20 cellular contexts compared by ENCODE assay signal in genomic region chr6:137213331-137213740, GRCh38. TPM values are rescaled to one million over a fixed set of nuclear protein-coding genes. Genes with fewer than 3 reads are reported as not detected.
DNase-seq lines count a peak whose midpoint lies in the region; ATAC-seq and TF ChIP-seq lines count a peak whose summit lies in the region.
"Had no signal": no experiment of that assay in that cellular context is flagged by ENCODE, and none has a peak within 500 bp of the region (broad histone marks: within the 10 kb centered on the region; RNA-seq: fewer than 3 reads in every experiment).

No MANE protein-coding gene starts in this region.

- H3K9ac ChIP-seq in endodermal cell (ENCODE audit: extremely low read depth, low read length, poor library complexity, severe bottlenecking) = no peak overlapping the region

- H3K4me1 ChIP-seq in endodermal cell (ENCODE audit: control insufficient read depth, insufficient read depth, low read length) (no peaks in the 10 kb centered on the region), urinary bladder (ENCODE audit: insufficient read depth) (no peaks in the 10 kb centered on the region)

- WGBS in endodermal cell (ENCODE audit: insufficient coverage in 1 of 2, insufficient read length in 1 of 2), 2 experiments = 93 to 94% methylated on average over 3 to 4 of the region's 4 CpGs
- WGBS in urinary bladder = 26% methylated on average over 4 of the region's 4 CpGs

- H3K4me3 ChIP-seq in endodermal cell (ENCODE audit: low read length) = peak overlapping the region; percentile 39
- H3K4me3 ChIP-seq in urinary bladder (ENCODE audit: low read depth, low read length) = no peak overlapping the region
- H3K4me3 ChIP-seq: pancreas had no signal

- H3K27ac ChIP-seq in endodermal cell (ENCODE audit: low read depth, low read length) (no peak overlapping the region), urinary bladder (ENCODE audit: low read depth) (peak overlapping the region; percentile 32)
- H3K27ac ChIP-seq: 22Rv1, pancreas had no signal

- H3K4me1 Mint-ChIP-seq in activated naive CD4-positive, alpha-beta T cell treated with anti-CD3 and anti-CD28 coated beads, Interleukin-2, amount 50 U/mL, for 24 hours = peaks cover 65% of the 10 kb centered on the region
- H3K4me1 Mint-ChIP-seq in endodermal cell = peaks cover 30% of the 10 kb centered on the region
- peaks cover 65 to 88% (median 73%) of the 10 kb centered on the region in 3 donors for H3K4me1 Mint-ChIP-seq in naive B cell
- peaks cover 39% of the 10 kb centered on the region for H3K4me1 Mint-ChIP-seq in activated CD8-positive, alpha-beta T cell treated with anti-CD3 and anti-CD28 coated beads, Interleukin-2, amount 10 ng/mL, durations not matched to agents 7 days and 5 days (ENCODE audit: low read depth)

- POLR2A ChIA-PET in activated CD8-positive, alpha-beta T cell treated with anti-CD3 and anti-CD28 coated beads, Interleukin-2, amount 10 ng/mL, durations not matched to agents 7 days and 5 days (lab: Charles Lee) = no interaction called here

- no peaks in the 10 kb centered on the region for H3K27me3 ChIP-seq in endodermal cell (ENCODE audit: control insufficient read depth, insufficient read depth, low read length, poor library complexity, severe bottlenecking)
- H3K27me3 ChIP-seq: pancreas had no signal

- no peak for TF ChIP-seq CTCF in endodermal cell (conservative IDR thresholded peaks at IDR 0.05)

- H3K36me3 ChIP-seq in endodermal cell (ENCODE audit: control insufficient read depth, insufficient read depth, low read length) = peaks cover 41% of the 10 kb centered on the region
- H3K36me3 ChIP-seq in urinary bladder (ENCODE audit: insufficient read depth) = no peaks in the 10 kb centered on the region
- H3K36me3 ChIP-seq: pancreas had no signal

- H3K27ac Mint-ChIP-seq in activated naive CD4-positive, alpha-beta T cell treated with anti-CD3 and anti-CD28 coated beads, Interleukin-2, amount 50 U/mL, for 24 hours = peak overlapping the region; percentile 24
- no peak overlapping the region for H3K27ac Mint-ChIP-seq in endodermal cell
- peak overlapping the region in 5 of 6 donors; percentile 35 to 84 (median 73) for H3K27ac Mint-ChIP-seq in naive B cell
- no peak overlapping the region for H3K27ac Mint-ChIP-seq in activated CD8-positive, alpha-beta T cell treated with anti-CD3 and anti-CD28 coated beads, Interleukin-2, amount 10 ng/mL, durations not matched to agents 7 days and 5 days
- H3K27ac Mint-ChIP-seq: activated CD8-positive, alpha-beta T cell treated with anti-CD3 and anti-CD28 coated beads for 36 hours had no signal

- no peak for ATAC-seq in naive B cell (ENCODE audit: low read depth in 2 of 2)
- no peak for ATAC-seq in activated CD8-positive, alpha-beta T cell treated with anti-CD3 and anti-CD28 coated beads, Interleukin-2, amount 10 ng/mL, durations not matched to agents 7 days and 5 days
- ATAC-seq: activated CD8-positive, alpha-beta T cell treated with anti-CD3 and anti-CD28 coated beads for 36 hours; pancreas had no signal

- no peaks in the 10 kb centered on the region for H3K9me3 Mint-ChIP-seq in activated naive CD4-positive, alpha-beta T cell treated with anti-CD3 and anti-CD28 coated beads, Interleukin-2, amount 50 U/mL, for 24 hours
- H3K9me3 Mint-ChIP-seq in endodermal cell = peaks cover 46% of the 10 kb centered on the region
- H3K9me3 Mint-ChIP-seq in naive B cell = peaks cover 0 to 23% (median 15%) of the 10 kb centered on the region in 7 donors
- peaks cover 26% of the 10 kb centered on the region for H3K9me3 Mint-ChIP-seq in activated CD8-positive, alpha-beta T cell treated with anti-CD3 and anti-CD28 coated beads, Interleukin-2, amount 10 ng/mL, durations not matched to agents 7 days and 5 days (ENCODE audit: insufficient read depth)

- H3K9me3 ChIP-seq in endodermal cell (ENCODE audit: control insufficient read depth, low read length) = peaks cover 49% of the 10 kb centered on the region
- H3K9me3 ChIP-seq: pancreas had no signal

- CTCF ChIA-PET in activated CD8-positive, alpha-beta T cell treated with anti-CD3 and anti-CD28 coated beads, Interleukin-2, amount 10 ng/mL, durations not matched to agents 7 days and 5 days (lab: Charles Lee) = interaction anchor here (0.9 kb wide), 1 partner anchor 119 kb away, joined by 4 read pairs; no protein-coding TSS in a partner anchor

- no peak for DNase-seq in activated naive CD4-positive, alpha-beta T cell (lab: John Stamatoyannopoulos, UW)
- no peak for DNase-seq in endodermal cell
- no peak for DNase-seq in naive B cell
- no peak for DNase-seq in cerebellar nuclear complex (lab: John Stamatoyannopoulos, UW)
- no peak for DNase-seq in activated CD8-positive, alpha-beta T cell treated with anti-CD3 and anti-CD28 coated beads, Interleukin-2, amount 10 ng/mL, durations not matched to agents 7 days and 5 days
- DNase-seq in stimulated activated CD4-positive, alpha-beta T cell treated with anti-CD3 and anti-CD28 coated beads, Interleukin-12 subunit alpha, Interleukin-12 subunit beta, amount 100 ng/mL, for 4 hours = no peak
- DNase-seq: activated CD8-positive, alpha-beta T cell treated with anti-CD3 and anti-CD28 coated beads for 36 hours; activated effector memory CD4-positive, alpha-beta T cell treated with anti-CD3 and anti-CD28 coated beads, Interleukin-2, amount 50 U/mL, for 16 hours; erythroblast; GDM1; GOT3; Kasumi-1; NCI-H187; NCI-H748 treated with DMSO at 0.1 percent for 48 hours; pancreas had no signal

- no peaks in the 10 kb centered on the region for H3K27me3 Mint-ChIP-seq in activated naive CD4-positive, alpha-beta T cell treated with anti-CD3 and anti-CD28 coated beads, Interleukin-2, amount 50 U/mL, for 24 hours
- no peaks in the 10 kb centered on the region for H3K27me3 Mint-ChIP-seq in endodermal cell (ENCODE audit: insufficient read depth)
- no peaks in the 10 kb centered on the region for H3K27me3 Mint-ChIP-seq in naive B cell
- no peaks in the 10 kb centered on the region for H3K27me3 Mint-ChIP-seq in activated CD8-positive, alpha-beta T cell treated with anti-CD3 and anti-CD28 coated beads, Interleukin-2, amount 10 ng/mL, durations not matched to agents 7 days and 5 days (ENCODE audit: low read depth)
- H3K27me3 Mint-ChIP-seq: activated CD8-positive, alpha-beta T cell treated with anti-CD3 and anti-CD28 coated beads for 36 hours had no signal

- H3K36me3 Mint-ChIP-seq in activated naive CD4-positive, alpha-beta T cell treated with anti-CD3 and anti-CD28 coated beads, Interleukin-2, amount 50 U/mL, for 24 hours = peaks cover 12% of the 10 kb centered on the region
- H3K36me3 Mint-ChIP-seq in endodermal cell (ENCODE audit: low read depth) (peaks cover 63% of the 10 kb centered on the region), naive B cell (peaks cover 19 to 52% of the 10 kb centered on the region in 2 donors)
- H3K36me3 Mint-ChIP-seq in activated CD8-positive, alpha-beta T cell treated with anti-CD3 and anti-CD28 coated beads, Interleukin-2, amount 10 ng/mL, durations not matched to agents 7 days and 5 days (ENCODE audit: low read depth) = peaks cover 56% of the 10 kb centered on the region

- no peak overlapping the region for H3K4me3 Mint-ChIP-seq in activated naive CD4-positive, alpha-beta T cell treated with anti-CD3 and anti-CD28 coated beads, Interleukin-2, amount 50 U/mL, for 24 hours
- H3K4me3 Mint-ChIP-seq in endodermal cell = no peak overlapping the region
- H3K4me3 Mint-ChIP-seq in naive B cell = peak overlapping the region; percentile 19 to 72 (median 43)
- no peak overlapping the region for H3K4me3 Mint-ChIP-seq in activated CD8-positive, alpha-beta T cell treated with anti-CD3 and anti-CD28 coated beads, Interleukin-2, amount 10 ng/mL, durations not matched to agents 7 days and 5 days
- H3K4me3 Mint-ChIP-seq: activated CD8-positive, alpha-beta T cell treated with anti-CD3 and anti-CD28 coated beads for 36 hours had no signal

RNA-seq across cellular contexts. Expression of gene IFNGR1, which starts 5.8 kb away (rescaled TPM):
- total RNA-seq in endodermal cell = 10 to 100 TPM; 23.7 to 30.2 TPM
- polyA plus RNA-seq in endodermal cell (2013, experiment 1 of 2) = 38.7 TPM
- 34.8 TPM for polyA plus RNA-seq in endodermal cell (2013, experiment 2 of 2)
- polyA plus RNA-seq in naive B cell (ENCODE audit: low read depth in 6 of 6) = 10 to 100 TPM; 62.8 to 86.0 (median 70.8) TPM
- total RNA-seq in urinary bladder = 105 TPM
- 78.8 TPM for polyA plus RNA-seq in urinary bladder
- total RNA-seq in activated CD8-positive, alpha-beta T cell treated with anti-CD3 and anti-CD28 coated beads, Interleukin-2, amount 10 ng/mL, durations not matched to agents 7 days and 5 days = 10 to 100 TPM; 18.7 to 19.8 TPM

RNA-seq across cellular contexts. Expression of gene IL22RA2, which starts 39.9 kb away (rescaled TPM):
- total RNA-seq in endodermal cell (not detected), urinary bladder (not detected)
- polyA plus RNA-seq in endodermal cell (2013, experiment 1 of 2) = not detected
- not detected for polyA plus RNA-seq in endodermal cell (2013, experiment 2 of 2)
- polyA plus RNA-seq in naive B cell (ENCODE audit: low read depth in 6 of 6) (not detected), urinary bladder (not detected)
- not detected for total RNA-seq in activated CD8-positive, alpha-beta T cell treated with anti-CD3 and anti-CD28 coated beads, Interleukin-2, amount 10 ng/mL, durations not matched to agents 7 days and 5 days
- total RNA-seq: activated CD8-positive, alpha-beta T cell treated with anti-CD3 and anti-CD28 coated beads for 36 hours; bronchial epithelial cell; T-helper 2 cell treated with Interferon-gamma antibody and Interleukin-4, amounts not matched to agents 100 ng/mL and 5 ng/mL, for 36 hours had no signal
- polyA plus RNA-seq: pancreas had no signal

Comparison
In these comparisons a context has a peak if more than half of its experiments do, and no peak if none do; other contexts are left out.
1. H3K27ac Mint-ChIP-seq: peak in activated naive CD4-positive, alpha-beta T cell treated with anti-CD3 and anti-CD28 coated beads, Interleukin-2, amount 50 U/mL, for 24 hours (single experiment) and naive B cell (5 of 6); none in endodermal cell (single experiment) and activated CD8-positive, alpha-beta T cell treated with anti-CD3 and anti-CD28 coated beads, Interleukin-2, amount 10 ng/mL, durations not matched to agents 7 days and 5 days (single experiment).
2. H3K4me3 Mint-ChIP-seq: peak in naive B cell (8 of 8); none in activated naive CD4-positive, alpha-beta T cell treated with anti-CD3 and anti-CD28 coated beads, Interleukin-2, amount 50 U/mL, for 24 hours (single experiment), endodermal cell (single experiment) and activated CD8-positive, alpha-beta T cell treated with anti-CD3 and anti-CD28 coated beads, Interleukin-2, amount 10 ng/mL, durations not matched to agents 7 days and 5 days (single experiment).